Comparison of ENCODE assay signal across 1 cellular context in the genomic region with DNA sequence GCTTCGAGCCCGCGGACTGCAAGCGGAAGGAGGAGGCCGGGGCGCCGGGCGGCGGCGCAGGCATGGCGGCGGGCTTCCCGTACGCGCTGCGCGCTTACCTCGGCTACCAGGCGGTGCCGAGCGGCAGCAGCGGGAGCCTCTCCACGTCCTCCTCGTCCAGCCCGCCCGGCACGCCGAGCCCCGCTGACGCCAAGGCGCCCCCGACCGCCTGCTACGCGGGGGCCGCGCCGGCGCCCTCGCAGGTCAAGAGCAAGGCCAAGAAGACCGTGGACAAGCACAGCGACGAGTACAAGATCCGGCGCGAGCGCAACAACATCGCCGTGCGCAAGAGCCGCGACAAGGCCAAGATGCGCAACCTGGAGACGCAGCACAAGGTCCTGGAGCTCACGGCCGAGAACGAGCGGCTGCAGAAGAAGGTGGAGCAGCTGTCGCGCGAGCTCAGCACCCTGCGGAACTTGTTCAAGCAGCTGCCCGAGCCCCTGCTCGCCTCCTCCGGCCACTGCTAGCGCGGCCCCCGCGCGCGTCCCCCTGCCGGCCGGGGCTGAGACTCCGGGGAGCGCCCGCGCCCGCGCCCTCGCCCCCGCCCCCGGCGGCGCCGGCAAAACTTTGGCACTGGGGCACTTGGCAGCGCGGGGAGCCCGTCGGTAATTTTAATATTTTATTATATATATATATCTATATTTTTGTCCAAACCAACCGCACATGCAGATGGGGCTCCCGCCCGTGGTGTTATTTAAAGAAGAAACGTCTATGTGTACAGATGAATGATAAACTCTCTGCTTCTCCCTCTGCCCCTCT.
TF ChIP-seq lines count a peak whose summit lies in the region.

No MANE protein-coding gene starts in this region.

TF ChIP-seq in GM23338, 12 proteins besides CTCF, POLR2A, EP300 and RAD21 (continued from another document):
- TF ChIP-seq, protein P1, sequence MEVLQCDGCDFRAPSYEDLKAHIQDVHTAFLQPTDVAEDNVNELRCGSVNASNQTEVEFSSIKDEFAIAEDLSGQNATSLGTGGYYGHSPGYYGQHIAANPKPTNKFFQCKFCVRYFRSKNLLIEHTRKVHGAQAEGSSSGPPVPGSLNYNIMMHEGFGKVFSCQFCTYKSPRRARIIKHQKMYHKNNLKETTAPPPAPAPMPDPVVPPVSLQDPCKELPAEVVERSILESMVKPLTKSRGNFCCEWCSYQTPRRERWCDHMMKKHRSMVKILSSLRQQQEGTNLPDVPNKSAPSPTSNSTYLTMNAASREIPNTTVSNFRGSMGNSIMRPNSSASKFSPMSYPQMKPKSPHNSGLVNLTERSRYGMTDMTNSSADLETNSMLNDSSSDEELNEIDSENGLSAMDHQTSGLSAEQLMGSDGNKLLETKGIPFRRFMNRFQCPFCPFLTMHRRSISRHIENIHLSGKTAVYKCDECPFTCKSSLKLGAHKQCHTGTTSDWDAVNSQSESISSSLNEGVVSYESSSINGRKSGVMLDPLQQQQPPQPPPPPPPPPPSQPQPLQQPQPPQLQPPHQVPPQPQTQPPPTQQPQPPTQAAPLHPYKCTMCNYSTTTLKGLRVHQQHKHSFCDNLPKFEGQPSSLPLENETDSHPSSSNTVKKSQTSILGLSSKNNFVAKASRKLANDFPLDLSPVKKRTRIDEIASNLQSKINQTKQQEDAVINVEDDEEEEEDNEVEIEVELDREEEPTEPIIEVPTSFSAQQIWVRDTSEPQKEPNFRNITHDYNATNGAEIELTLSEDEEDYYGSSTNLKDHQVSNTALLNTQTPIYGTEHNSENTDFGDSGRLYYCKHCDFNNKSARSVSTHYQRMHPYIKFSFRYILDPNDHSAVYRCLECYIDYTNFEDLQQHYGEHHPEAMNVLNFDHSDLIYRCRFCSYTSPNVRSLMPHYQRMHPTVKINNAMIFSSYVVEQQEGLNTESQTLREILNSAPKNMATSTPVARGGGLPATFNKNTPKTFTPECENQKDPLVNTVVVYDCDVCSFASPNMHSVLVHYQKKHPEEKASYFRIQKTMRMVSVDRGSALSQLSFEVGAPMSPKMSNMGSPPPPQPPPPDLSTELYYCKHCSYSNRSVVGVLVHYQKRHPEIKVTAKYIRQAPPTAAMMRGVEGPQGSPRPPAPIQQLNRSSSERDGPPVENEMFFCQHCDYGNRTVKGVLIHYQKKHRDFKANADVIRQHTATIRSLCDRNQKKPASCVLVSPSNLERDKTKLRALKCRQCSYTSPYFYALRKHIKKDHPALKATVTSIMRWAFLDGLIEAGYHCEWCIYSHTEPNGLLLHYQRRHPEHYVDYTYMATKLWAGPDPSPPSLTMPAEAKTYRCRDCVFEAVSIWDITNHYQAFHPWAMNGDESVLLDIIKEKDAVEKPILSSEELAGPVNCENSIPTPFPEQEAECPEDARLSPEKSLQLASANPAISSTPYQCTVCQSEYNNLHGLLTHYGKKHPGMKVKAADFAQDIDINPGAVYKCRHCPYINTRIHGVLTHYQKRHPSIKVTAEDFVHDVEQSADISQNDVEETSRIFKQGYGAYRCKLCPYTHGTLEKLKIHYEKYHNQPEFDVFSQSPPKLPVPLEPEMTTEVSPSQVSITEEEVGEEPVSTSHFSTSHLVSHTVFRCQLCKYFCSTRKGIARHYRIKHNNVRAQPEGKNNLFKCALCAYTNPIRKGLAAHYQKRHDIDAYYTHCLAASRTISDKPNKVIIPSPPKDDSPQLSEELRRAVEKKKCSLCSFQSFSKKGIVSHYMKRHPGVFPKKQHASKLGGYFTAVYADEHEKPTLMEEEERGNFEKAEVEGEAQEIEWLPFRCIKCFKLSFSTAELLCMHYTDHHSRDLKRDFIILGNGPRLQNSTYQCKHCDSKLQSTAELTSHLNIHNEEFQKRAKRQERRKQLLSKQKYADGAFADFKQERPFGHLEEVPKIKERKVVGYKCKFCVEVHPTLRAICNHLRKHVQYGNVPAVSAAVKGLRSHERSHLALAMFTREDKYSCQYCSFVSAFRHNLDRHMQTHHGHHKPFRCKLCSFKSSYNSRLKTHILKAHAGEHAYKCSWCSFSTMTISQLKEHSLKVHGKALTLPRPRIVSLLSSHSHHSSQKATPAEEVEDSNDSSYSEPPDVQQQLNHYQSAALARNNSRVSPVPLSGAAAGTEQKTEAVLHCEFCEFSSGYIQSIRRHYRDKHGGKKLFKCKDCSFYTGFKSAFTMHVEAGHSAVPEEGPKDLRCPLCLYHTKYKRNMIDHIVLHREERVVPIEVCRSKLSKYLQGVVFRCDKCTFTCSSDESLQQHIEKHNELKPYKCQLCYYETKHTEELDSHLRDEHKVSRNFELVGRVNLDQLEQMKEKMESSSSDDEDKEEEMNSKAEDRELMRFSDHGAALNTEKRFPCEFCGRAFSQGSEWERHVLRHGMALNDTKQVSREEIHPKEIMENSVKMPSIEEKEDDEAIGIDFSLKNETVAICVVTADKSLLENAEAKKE (CRISPR knock-in tag; IDR thresholded peaks at IDR 0.05), result no peak
- TF ChIP-seq ZNF331 (CRISPR knock-in tag; IDR thresholded peaks at IDR 0.05; ENCODE audit: low read depth), result no peak
- TF ChIP-seq EZH2 (IDR thresholded peaks at IDR 0.05; ENCODE audit: low read depth, unreplicated experiment), result no peak
- no peak for TF ChIP-seq STAT1 (IDR thresholded peaks at IDR 0.05; ENCODE audit: unreplicated experiment)
- no peak for TF ChIP-seq EZH2phosphoT487 (IDR thresholded peaks at IDR 0.05; ENCODE audit: unreplicated experiment)
